In the genomic region with DNA sequence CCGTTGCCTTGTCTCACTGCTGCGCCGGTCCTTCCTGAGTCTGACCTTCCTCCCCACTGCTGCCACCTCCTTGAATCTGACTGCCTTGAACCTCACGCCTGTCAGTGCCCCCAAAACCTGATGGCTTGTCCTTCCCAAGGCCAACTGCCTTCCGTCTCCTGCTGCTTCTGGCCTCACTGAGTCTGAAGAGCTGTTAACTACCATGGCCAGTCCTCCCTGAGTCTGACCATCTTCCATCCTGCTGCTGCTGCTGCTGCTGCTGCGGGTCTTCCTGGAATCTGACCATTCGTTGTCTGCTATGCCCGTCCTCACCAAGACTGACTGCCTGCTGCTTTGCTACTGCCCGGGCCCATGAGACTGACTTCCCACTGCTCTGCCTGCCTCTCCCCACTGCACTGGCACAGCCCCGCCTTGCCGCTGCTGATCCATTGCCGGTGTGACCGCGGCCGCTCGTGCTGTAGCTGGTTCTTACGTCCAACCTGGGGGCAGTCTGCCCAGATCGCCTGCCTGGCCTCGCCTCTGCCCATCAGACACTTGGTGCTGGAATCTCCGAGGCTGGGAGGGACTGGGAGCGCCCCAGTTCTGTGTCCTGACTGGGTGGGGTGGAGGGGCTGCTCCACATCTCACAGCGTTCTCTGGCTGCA, we compare ENCODE assay signal across 2 cellular contexts.
TF ChIP-seq lines count a peak whose summit lies in the region.

No MANE protein-coding gene starts in this region.

TF ChIP-seq in GM23338, 12 proteins besides CTCF, POLR2A, EP300 and RAD21 (continues in another document):
- no peak for TF ChIP-seq CREB1 (CRISPR knock-in tag; IDR thresholded peaks at IDR 0.05; ENCODE audit: low read depth)
- no peak for TF ChIP-seq STAT1 (IDR thresholded peaks at IDR 0.05; ENCODE audit: unreplicated experiment)
- TF ChIP-seq, protein P1, sequence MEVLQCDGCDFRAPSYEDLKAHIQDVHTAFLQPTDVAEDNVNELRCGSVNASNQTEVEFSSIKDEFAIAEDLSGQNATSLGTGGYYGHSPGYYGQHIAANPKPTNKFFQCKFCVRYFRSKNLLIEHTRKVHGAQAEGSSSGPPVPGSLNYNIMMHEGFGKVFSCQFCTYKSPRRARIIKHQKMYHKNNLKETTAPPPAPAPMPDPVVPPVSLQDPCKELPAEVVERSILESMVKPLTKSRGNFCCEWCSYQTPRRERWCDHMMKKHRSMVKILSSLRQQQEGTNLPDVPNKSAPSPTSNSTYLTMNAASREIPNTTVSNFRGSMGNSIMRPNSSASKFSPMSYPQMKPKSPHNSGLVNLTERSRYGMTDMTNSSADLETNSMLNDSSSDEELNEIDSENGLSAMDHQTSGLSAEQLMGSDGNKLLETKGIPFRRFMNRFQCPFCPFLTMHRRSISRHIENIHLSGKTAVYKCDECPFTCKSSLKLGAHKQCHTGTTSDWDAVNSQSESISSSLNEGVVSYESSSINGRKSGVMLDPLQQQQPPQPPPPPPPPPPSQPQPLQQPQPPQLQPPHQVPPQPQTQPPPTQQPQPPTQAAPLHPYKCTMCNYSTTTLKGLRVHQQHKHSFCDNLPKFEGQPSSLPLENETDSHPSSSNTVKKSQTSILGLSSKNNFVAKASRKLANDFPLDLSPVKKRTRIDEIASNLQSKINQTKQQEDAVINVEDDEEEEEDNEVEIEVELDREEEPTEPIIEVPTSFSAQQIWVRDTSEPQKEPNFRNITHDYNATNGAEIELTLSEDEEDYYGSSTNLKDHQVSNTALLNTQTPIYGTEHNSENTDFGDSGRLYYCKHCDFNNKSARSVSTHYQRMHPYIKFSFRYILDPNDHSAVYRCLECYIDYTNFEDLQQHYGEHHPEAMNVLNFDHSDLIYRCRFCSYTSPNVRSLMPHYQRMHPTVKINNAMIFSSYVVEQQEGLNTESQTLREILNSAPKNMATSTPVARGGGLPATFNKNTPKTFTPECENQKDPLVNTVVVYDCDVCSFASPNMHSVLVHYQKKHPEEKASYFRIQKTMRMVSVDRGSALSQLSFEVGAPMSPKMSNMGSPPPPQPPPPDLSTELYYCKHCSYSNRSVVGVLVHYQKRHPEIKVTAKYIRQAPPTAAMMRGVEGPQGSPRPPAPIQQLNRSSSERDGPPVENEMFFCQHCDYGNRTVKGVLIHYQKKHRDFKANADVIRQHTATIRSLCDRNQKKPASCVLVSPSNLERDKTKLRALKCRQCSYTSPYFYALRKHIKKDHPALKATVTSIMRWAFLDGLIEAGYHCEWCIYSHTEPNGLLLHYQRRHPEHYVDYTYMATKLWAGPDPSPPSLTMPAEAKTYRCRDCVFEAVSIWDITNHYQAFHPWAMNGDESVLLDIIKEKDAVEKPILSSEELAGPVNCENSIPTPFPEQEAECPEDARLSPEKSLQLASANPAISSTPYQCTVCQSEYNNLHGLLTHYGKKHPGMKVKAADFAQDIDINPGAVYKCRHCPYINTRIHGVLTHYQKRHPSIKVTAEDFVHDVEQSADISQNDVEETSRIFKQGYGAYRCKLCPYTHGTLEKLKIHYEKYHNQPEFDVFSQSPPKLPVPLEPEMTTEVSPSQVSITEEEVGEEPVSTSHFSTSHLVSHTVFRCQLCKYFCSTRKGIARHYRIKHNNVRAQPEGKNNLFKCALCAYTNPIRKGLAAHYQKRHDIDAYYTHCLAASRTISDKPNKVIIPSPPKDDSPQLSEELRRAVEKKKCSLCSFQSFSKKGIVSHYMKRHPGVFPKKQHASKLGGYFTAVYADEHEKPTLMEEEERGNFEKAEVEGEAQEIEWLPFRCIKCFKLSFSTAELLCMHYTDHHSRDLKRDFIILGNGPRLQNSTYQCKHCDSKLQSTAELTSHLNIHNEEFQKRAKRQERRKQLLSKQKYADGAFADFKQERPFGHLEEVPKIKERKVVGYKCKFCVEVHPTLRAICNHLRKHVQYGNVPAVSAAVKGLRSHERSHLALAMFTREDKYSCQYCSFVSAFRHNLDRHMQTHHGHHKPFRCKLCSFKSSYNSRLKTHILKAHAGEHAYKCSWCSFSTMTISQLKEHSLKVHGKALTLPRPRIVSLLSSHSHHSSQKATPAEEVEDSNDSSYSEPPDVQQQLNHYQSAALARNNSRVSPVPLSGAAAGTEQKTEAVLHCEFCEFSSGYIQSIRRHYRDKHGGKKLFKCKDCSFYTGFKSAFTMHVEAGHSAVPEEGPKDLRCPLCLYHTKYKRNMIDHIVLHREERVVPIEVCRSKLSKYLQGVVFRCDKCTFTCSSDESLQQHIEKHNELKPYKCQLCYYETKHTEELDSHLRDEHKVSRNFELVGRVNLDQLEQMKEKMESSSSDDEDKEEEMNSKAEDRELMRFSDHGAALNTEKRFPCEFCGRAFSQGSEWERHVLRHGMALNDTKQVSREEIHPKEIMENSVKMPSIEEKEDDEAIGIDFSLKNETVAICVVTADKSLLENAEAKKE (CRISPR knock-in tag; IDR thresholded peaks at IDR 0.05): no peak
- no peak for TF ChIP-seq ZNF114 (CRISPR knock-in tag; IDR thresholded peaks at IDR 0.05)
- TF ChIP-seq ZNF331 (CRISPR knock-in tag; IDR thresholded peaks at IDR 0.05; ENCODE audit: low read depth): no peak
- TF ChIP-seq JUNB (IDR thresholded peaks at IDR 0.05; ENCODE audit: unreplicated experiment): no peak
- no peak for TF ChIP-seq EZH2phosphoT487 (IDR thresholded peaks at IDR 0.05; ENCODE audit: unreplicated experiment)
- TF ChIP-seq NANOG (IDR thresholded peaks at IDR 0.05; ENCODE audit: borderline replicate concordance): no peak
- no peak for TF ChIP-seq POLR2AphosphoS5 (IDR thresholded peaks at IDR 0.05; ENCODE audit: low read depth)
- TF ChIP-seq, protein P2, sequence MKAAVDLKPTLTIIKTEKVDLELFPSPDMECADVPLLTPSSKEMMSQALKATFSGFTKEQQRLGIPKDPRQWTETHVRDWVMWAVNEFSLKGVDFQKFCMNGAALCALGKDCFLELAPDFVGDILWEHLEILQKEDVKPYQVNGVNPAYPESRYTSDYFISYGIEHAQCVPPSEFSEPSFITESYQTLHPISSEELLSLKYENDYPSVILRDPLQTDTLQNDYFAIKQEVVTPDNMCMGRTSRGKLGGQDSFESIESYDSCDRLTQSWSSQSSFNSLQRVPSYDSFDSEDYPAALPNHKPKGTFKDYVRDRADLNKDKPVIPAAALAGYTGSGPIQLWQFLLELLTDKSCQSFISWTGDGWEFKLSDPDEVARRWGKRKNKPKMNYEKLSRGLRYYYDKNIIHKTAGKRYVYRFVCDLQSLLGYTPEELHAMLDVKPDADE (IDR thresholded peaks at IDR 0.05): no peak

TF ChIP-seq in K562, 482 proteins besides CTCF, POLR2A, EP300 and RAD21:
- TF ChIP-seq KDM1A (IDR thresholded peaks at IDR 0.05) (peak in 1 of 2 experiments; percentile 57; a peak in 1 of 4 replicates), ZNF395 (CRISPR knock-in tag; IDR thresholded peaks at IDR 0.05) (no peak), BCOR (IDR thresholded peaks at IDR 0.05) (peak; percentile 92), SMARCA5 (IDR thresholded peaks at IDR 0.05) (peak; percentile 62; the same call in 1 of the 2 replicates)
